In genomic region chr4:4836044-4836443, GRCh38 we compare ENCODE assay signal across 14 cellular contexts. TPM values are rescaled to one million over a fixed set of nuclear protein-coding genes. Genes with fewer than 3 reads are reported as not detected.
"Had no signal": no experiment of that assay in that cellular context is flagged by ENCODE, and none has a peak within 500 bp of the region (broad histone marks: within the 10 kb centered on the region; RNA-seq: fewer than 3 reads in every experiment).

No MANE protein-coding gene starts in this region.

- H3K4me1 Mint-ChIP-seq: naive thymus-derived CD8-positive, alpha-beta T cell had no signal

- H3K4me3 Mint-ChIP-seq: naive thymus-derived CD8-positive, alpha-beta T cell had no signal

- DNase-seq: dermis blood vessel endothelial cell; erythroblast; gastrocnemius medialis; heart right ventricle; hypothalamus; mammary epithelial cell; mucosa of descending colon; naive thymus-derived CD8-positive, alpha-beta T cell; small intestine; stimulated activated CD4-positive, alpha-beta T cell treated with anti-CD3 and anti-CD28 coated beads, Interleukin-12 subunit alpha, Interleukin-12 subunit beta, amount 100 ng/mL, for 4 hours; stimulated activated naive CD4-positive, alpha-beta T cell; stomach; substantia nigra; transverse colon had no signal

RNA-seq across cellular contexts. Expression of gene MSX1, which starts 23.4 kb away (rescaled TPM):
- total RNA-seq: naive thymus-derived CD8-positive, alpha-beta T cell had no signal
